ENCODE assay signal across 8 cellular contexts in the genomic region with DNA sequence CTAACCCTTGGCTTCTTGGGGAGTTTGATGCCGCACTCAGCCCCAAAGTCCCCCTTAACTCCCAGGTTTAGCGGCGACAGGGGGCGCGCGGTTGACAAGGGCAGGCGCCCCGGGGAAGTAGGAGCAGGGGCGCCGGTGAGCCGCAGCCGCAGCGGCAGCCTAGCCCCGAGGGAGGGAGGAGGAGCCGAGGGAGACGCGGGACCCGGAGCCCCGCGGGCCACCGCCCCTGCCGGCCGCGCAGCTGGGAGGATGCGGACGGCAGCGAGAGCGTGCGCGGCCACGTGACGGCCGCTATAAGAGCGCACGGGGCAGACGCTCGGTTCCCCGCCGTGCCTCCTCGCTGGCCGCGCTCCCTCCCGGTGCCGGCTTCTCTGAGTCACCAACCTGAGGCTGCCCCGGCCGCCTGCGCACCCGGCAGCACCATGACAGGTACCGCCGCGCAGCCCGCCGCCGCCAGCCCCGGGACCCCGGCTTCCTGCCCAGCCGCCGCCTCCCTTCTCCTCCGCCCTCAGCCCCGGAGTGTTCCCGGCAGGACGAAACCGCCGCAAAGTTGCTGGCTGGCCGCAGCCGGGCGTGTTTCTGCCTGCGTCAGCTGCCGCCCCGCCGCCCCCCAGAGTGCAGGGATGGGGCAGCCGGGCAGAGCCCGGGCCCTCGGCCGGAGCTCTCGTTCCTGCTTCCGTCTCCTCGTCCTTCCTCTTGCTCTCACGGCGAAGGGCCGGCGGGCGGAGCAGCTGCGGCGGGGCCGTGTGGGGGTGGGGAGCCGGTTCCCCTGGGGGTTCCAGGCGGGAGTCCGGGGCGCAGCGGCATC. TPM values are rescaled to one million over a fixed set of nuclear protein-coding genes. Genes with fewer than 3 reads are reported as not detected.
DNase-seq lines count a peak whose midpoint lies in the region; ATAC-seq lines count a peak whose summit lies in the region.

A gene (plus strand): TSS at position 322 of the 808 bp plus-strand sequence. CDS start 101 bp downstream, at position 423.

- no peaks in the 10 kb centered on the region for H3K27me3 Mint-ChIP-seq in activated CD4-positive, alpha-beta T cell treated with anti-CD3 and anti-CD28 coated beads, Interleukin-2, amount 10 ng/mL, durations not matched to agents 24 days and 14 days

- intact Hi-C loops in activated CD4-positive, alpha-beta T cell treated with anti-CD3 and anti-CD28 coated beads, Interleukin-2, amount 10 ng/mL, durations not matched to agents 24 days and 14 days (cut with micrococcal nuclease): loop anchor here (1.0 to 5.0 kb wide), 4 partner anchors 17 to 138 kb away; a partner anchor contains a TSS

- peak; percentile 95 for DNase-seq in AG08396 (ENCODE audit: low spot score)
- DNase-seq in NCI-H446 treated with DMSO at 0.1 percent for 48 hours (lab: John Stamatoyannopoulos, UW): peak; percentile 21
- peak; percentile 93 for DNase-seq in activated CD4-positive, alpha-beta T cell treated with anti-CD3 and anti-CD28 coated beads, Interleukin-2, amount 10 ng/mL, durations not matched to agents 24 days and 14 days
- DNase-seq in cortex of kidney (lab: John Stamatoyannopoulos, UW): peak; percentile 18
- peak; percentile 89 for DNase-seq in left kidney (ENCODE audit: low read depth, low spot score)
- peak; percentile 78 for DNase-seq in stimulated activated CD4-positive, alpha-beta T cell treated with anti-CD3 and anti-CD28 coated beads, Interleukin-2, amount 100 ng/mL, for 4 hours (ENCODE audit: low read depth)

- no peaks in the 10 kb centered on the region for H3K9me3 Mint-ChIP-seq in activated CD4-positive, alpha-beta T cell treated with anti-CD3 and anti-CD28 coated beads, Interleukin-2, amount 10 ng/mL, durations not matched to agents 24 days and 14 days

- peak within 1 kb of the TSS; percentile 87 for H3K27ac Mint-ChIP-seq in activated CD4-positive, alpha-beta T cell treated with anti-CD3 and anti-CD28 coated beads, Interleukin-2, amount 10 ng/mL, durations not matched to agents 24 days and 14 days

- H3K36me3 Mint-ChIP-seq in activated CD4-positive, alpha-beta T cell treated with anti-CD3 and anti-CD28 coated beads, Interleukin-2, amount 10 ng/mL, durations not matched to agents 24 days and 14 days (ENCODE audit: low read depth): peaks cover 23% of the 10 kb centered on the region

- ATAC-seq in GM18867 (IDR thresholded peaks at IDR 0.05; ENCODE audit: unreplicated experiment): peak; percentile 87
- ATAC-seq in HG03097 (IDR thresholded peaks at IDR 0.05; ENCODE audit: low FRiP score, unreplicated experiment): peak; percentile 80

- peaks cover 25% of the 10 kb centered on the region for H3K4me1 Mint-ChIP-seq in activated CD4-positive, alpha-beta T cell treated with anti-CD3 and anti-CD28 coated beads, Interleukin-2, amount 10 ng/mL, durations not matched to agents 24 days and 14 days

- H3K4me3 Mint-ChIP-seq in activated CD4-positive, alpha-beta T cell treated with anti-CD3 and anti-CD28 coated beads, Interleukin-2, amount 10 ng/mL, durations not matched to agents 24 days and 14 days: peak within 1 kb of the TSS; percentile 82

RNA-seq across cellular contexts. Expression of the gene that starts here (rescaled TPM):
- 27.4 and 28.0 TPM in 2 replicates for total RNA-seq in activated CD4-positive, alpha-beta T cell treated with anti-CD3 and anti-CD28 coated beads, Interleukin-2, amount 10 ng/mL, durations not matched to agents 24 days and 14 days

Comparison
In these comparisons a context has a peak if more than half of its experiments do, and no peak if none do; other contexts are left out.
1. Peak in every context shown above with its lines: DNase-seq and ATAC-seq.
2. DNase-seq: peak in every context shown above with its lines; median percentile 95 in AG08396; 93 in activated CD4-positive, alpha-beta T cell treated with anti-CD3 and anti-CD28 coated beads, Interleukin-2, amount 10 ng/mL, durations not matched to agents 24 days and 14 days; 89 in left kidney; 78 in stimulated activated CD4-positive, alpha-beta T cell treated with anti-CD3 and anti-CD28 coated beads, Interleukin-2, amount 100 ng/mL, for 4 hours; 21 in NCI-H446 treated with DMSO at 0.1 percent for 48 hours; 18 in cortex of kidney.